In genomic region chr9:94997727-94998126, GRCh38 we compare ENCODE assay signal across 21 cellular contexts.
"Had no signal": no experiment of that assay in that cellular context is flagged by ENCODE, and none has a peak within 500 bp of the region (broad histone marks: within the 10 kb centered on the region; RNA-seq: fewer than 3 reads in every experiment).

No MANE protein-coding gene starts in this region.

- H3K36me3 ChIP-seq: stomach, suprapubic skin, WERI-Rb-1 had no signal

- H3K4me3 ChIP-seq: smooth muscle cell, stomach, suprapubic skin had no signal

- H3K27ac ChIP-seq: suprapubic skin, WERI-Rb-1 had no signal

- ATAC-seq: activated CD8-positive, alpha-beta memory T cell treated with anti-CD3 and anti-CD28 coated beads, Interleukin-2, amount 10 ng/mL, durations not matched to agents 7 days and 5 days; activated CD8-positive, alpha-beta T cell treated with anti-CD3 and anti-CD28 coated beads for 36 hours; activated naive CD8-positive, alpha-beta T cell treated with anti-CD3 and anti-CD28 coated beads, Interleukin-2, amount 50 U/mL, for 24 hours; left colon; naive thymus-derived CD8-positive, alpha-beta T cell; sciatic nerve; stimulated activated memory B cell treated with anti-CD40 and anti-IgM and Interleukin-4, amounts not matched to agents 10 μg/mL and 1 μg/mL and 100 μg/mL, for 72 hours had no signal

- DNase-seq: activated CD4-positive, alpha-beta T cell treated with anti-CD3 and anti-CD28 coated beads, Interleukin-2, amount 10 ng/mL, durations not matched to agents 7 days and 5 days; activated CD4-positive, CD25-positive, alpha-beta regulatory T cell treated with anti-CD3 and anti-CD28 coated beads, Interleukin-2, amount 50 U/mL, for 72 hours; activated CD8-positive, alpha-beta memory T cell treated with anti-CD3 and anti-CD28 coated beads, Interleukin-2, amount 10 ng/mL, durations not matched to agents 7 days and 5 days; activated CD8-positive, alpha-beta T cell treated with anti-CD3 and anti-CD28 coated beads for 36 hours; activated effector memory CD4-positive, alpha-beta T cell treated with anti-CD3 and anti-CD28 coated beads, Interleukin-2, amount 50 U/mL, for 16 hours; activated naive CD4-positive, alpha-beta T cell treated with anti-CD3 and anti-CD28 coated beads, Interleukin-2, amount 50 U/mL, for 16 hours; activated naive CD8-positive, alpha-beta T cell treated with anti-CD3 and anti-CD28 coated beads, Interleukin-2, amount 50 U/mL, for 24 hours; activated T-cell treated with anti-CD3 and anti-CD28 coated beads for 4 hours; anterior cingulate cortex; foreskin melanocyte; islet precursor cell; left colon; naive thymus-derived CD8-positive, alpha-beta T cell; stimulated activated CD4-positive, alpha-beta T cell treated with anti-CD3 and anti-CD28 coated beads, Interleukin-15, amount 100 ng/mL, for 24 hours; stomach; T-helper 1 cell; WERI-Rb-1 had no signal

- H3K27me3 ChIP-seq: stomach, suprapubic skin had no signal

- H3K9me3 ChIP-seq: stomach, suprapubic skin had no signal
